In the genomic region with DNA sequence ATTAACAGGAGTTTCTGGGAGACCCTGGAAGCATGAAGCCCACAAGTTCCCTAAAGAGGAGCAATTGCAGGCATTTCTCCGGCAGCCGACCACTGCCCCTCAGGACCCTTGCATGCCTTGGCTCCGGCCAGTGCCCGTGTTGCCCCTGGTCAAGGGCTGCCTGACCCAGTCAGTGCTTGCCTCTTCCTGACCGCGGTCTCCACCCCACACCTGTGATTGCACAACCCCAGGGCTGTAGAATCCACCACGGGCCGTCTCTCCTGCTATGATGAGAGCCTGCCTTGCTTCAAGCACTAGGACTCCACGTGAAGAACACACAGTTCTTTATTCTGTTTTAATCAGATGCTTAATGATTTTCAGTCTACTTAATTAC, we compare ENCODE assay signal across 26 cellular contexts.
A peak's percentile ranks its signal among the peaks of the same experiment; 100 is the strongest.
DNase-seq lines count a peak whose midpoint lies in the region; ATAC-seq, FAIRE-seq and TF ChIP-seq lines count a peak whose summit lies in the region.
"Had no signal": no experiment of that assay in that cellular context is flagged by ENCODE, and none has a peak within 500 bp of the region (broad histone marks: within the 10 kb centered on the region; RNA-seq: fewer than 3 reads in every experiment).

No MANE protein-coding gene starts in this region.

- no peak for ATAC-seq in gastroesophageal sphincter
- ATAC-seq: activated T-cell treated with anti-CD3 and anti-CD28 coated beads, Interleukin-2, amount 50 U/mL, for 4 hours; left lobe of liver; natural killer cell; stimulated activated effector memory CD8-positive, alpha-beta T cell treated with anti-CD3 and anti-CD28 coated beads, Interleukin-12 subunit alpha, Interleukin-12 subunit beta, amount 100 ng/mL, for 72 hours had no signal

- peaks cover 63% of the 10 kb centered on the region for H3K79me2 ChIP-seq in GM23248 (ENCODE audit: insufficient read depth)
- no peaks in the 10 kb centered on the region for H3K79me2 ChIP-seq in hepatocyte

- H3K36me3 ChIP-seq in GM23248 (ENCODE audit: low read depth), result no peaks in the 10 kb centered on the region
- H3K36me3 ChIP-seq in gastroesophageal sphincter, result no peaks in the 10 kb centered on the region
- H3K36me3 ChIP-seq in hepatocyte (replicated peaks; ENCODE audit: insufficient read depth, low read depth), result no peaks in the 10 kb centered on the region
- H3K36me3 ChIP-seq: colonic mucosa, WERI-Rb-1 had no signal

- H4K20me1 ChIP-seq in GM23248 (ENCODE audit: insufficient read depth) (no peaks in the 10 kb centered on the region), hepatocyte (ENCODE audit: insufficient read depth, poor library complexity, severe bottlenecking) (no peaks in the 10 kb centered on the region)

- peak overlapping the region; percentile 50 for H3K9ac ChIP-seq in GM23248

- no peak overlapping the region for H2AFZ ChIP-seq in GM23248
- no peak overlapping the region for H2AFZ ChIP-seq in hepatocyte

- H3F3A ChIP-seq in GM23248 (ENCODE audit: insufficient read depth), result peaks cover 23% of the 10 kb centered on the region

- peaks cover 38% of the 10 kb centered on the region for H3K4me1 ChIP-seq in GM23248 (ENCODE audit: insufficient read depth)
- peaks cover 0 to 52% (median 9%) of the 10 kb centered on the region in 3 donors for H3K4me1 ChIP-seq in gastroesophageal sphincter
- H3K4me1 ChIP-seq in hepatocyte (ENCODE audit: insufficient read depth), result peaks cover 35% of the 10 kb centered on the region
- H3K4me1 ChIP-seq: foreskin keratinocyte had no signal

- TF ChIP-seq POLR2A in gastroesophageal sphincter (IDR thresholded peaks at IDR 0.05) (no peak), erythroblast (IDR thresholded peaks at IDR 0.05; ENCODE audit: low read length) (no peak)

- in situ Hi-C loops in GM23248 (cut with MboI), result no loop called here

- H3K4me2 ChIP-seq in GM23248 (ENCODE audit: unreplicated experiment) (peak overlapping the region; percentile 29), hepatocyte (no peak overlapping the region)

- no peaks in the 10 kb centered on the region for H3K9me2 ChIP-seq in GM23248 (ENCODE audit: insufficient read depth)
- H3K9me2 ChIP-seq in hepatocyte (replicated peaks; ENCODE audit: insufficient read depth), result no peaks in the 10 kb centered on the region

- no peaks in the 10 kb centered on the region for H3K27me3 ChIP-seq in GM23248 (replicated peaks; ENCODE audit: insufficient read depth)
- no peaks in the 10 kb centered on the region for H3K27me3 ChIP-seq in gastroesophageal sphincter
- no peaks in the 10 kb centered on the region for H3K27me3 ChIP-seq in hepatocyte

- DNase-seq in GM23248, result no peak
- DNase-seq in NCI-H460 (ENCODE audit: extremely low read depth, low read depth), result peak; percentile 18
- peak; percentile 76 for DNase-seq in posterior vena cava (ENCODE audit: low spot score)
- DNase-seq in hepatocyte (ENCODE audit: low spot score), result no peak
- DNase-seq in erythroblast (lab: John Stamatoyannopoulos, UW), result no peak
- DNase-seq in frontal cortex (ENCODE audit: low spot score in 2 of 2), result no peak
- DNase-seq in NCI-H2081 (lab: John Stamatoyannopoulos, UW), result no peak
- DNase-seq: activated CD4-positive, alpha-beta T cell treated with anti-CD3 and anti-CD28 coated beads, Interleukin-2, amount 10 ng/mL, durations not matched to agents 7 days and 5 days; activated naive CD4-positive, alpha-beta T cell; activated T-cell treated with anti-CD3 and anti-CD28 coated beads, Interleukin-2, amount 50 U/mL, for 4 hours; colonic mucosa; effector memory CD4-positive, alpha-beta T cell; natural killer cell; NCI-H1436; NCI-H524; NK-92 treated with Interleukin-12 subunit alpha and Interleukin-12 subunit beta, amount 100 ng/mL, for 24 hours; retina; stimulated activated CD4-positive, alpha-beta T cell treated with anti-CD3 and anti-CD28 coated beads, Interleukin-12 subunit alpha, Interleukin-12 subunit beta, amount 100 ng/mL, for 4 hours; stimulated activated CD4-positive, alpha-beta T cell treated with anti-CD3 and anti-CD28 coated beads, Interleukin-4, amount 100 ng/mL, for 24 hours; WERI-Rb-1 had no signal

- H3K9me3 ChIP-seq in GM23248 (ENCODE audit: low read depth) (no peaks in the 10 kb centered on the region), gastroesophageal sphincter (no peaks in the 10 kb centered on the region), hepatocyte (ENCODE audit: low read depth) (no peaks in the 10 kb centered on the region)
- H3K9me3 ChIP-seq: colonic mucosa had no signal

- H3K27ac ChIP-seq in GM23248 (peak overlapping the region; percentile 69), gastroesophageal sphincter (peak overlapping the region in 3 of 4 donors; percentile 18 to 43 (median 32)), hepatocyte (no peak overlapping the region)
- H3K27ac ChIP-seq: colonic mucosa, foreskin keratinocyte, WERI-Rb-1 had no signal

- H3K4me3 ChIP-seq in GM23248 (no peak overlapping the region), gastroesophageal sphincter (no peak overlapping the region), hepatocyte (no peak overlapping the region)
- H3K4me3 ChIP-seq: colonic mucosa had no signal

- no peak for TF ChIP-seq CTCF in gastroesophageal sphincter (IDR thresholded peaks at IDR 0.05)
- TF ChIP-seq CTCF in hepatocyte (IDR thresholded peaks at IDR 0.05; ENCODE audit: poor library complexity), result no peak

- TF ChIP-seq EP300 in gastroesophageal sphincter (IDR thresholded peaks at IDR 0.05), result no peak

- 74 to 81% methylated on average over 9 of the region's 9 CpGs for WGBS in GM23248 (ENCODE audit: low coverage in 1 of 2, low lambda C conversion rate in 2 of 2, missing lambda C conversion rate in 2 of 2), 2 experiments
- 80 to 87% methylated on average over 2 to 9 of the region's 9 CpGs for WGBS in gastroesophageal sphincter (ENCODE audit: low coverage in 1 of 2), 2 donors
- WGBS in hepatocyte (ENCODE audit: low lambda C conversion rate, missing lambda C conversion rate), result 79% methylated on average over 9 of the region's 9 CpGs

- intact Hi-C loops in posterior vena cava (cut with DNase I), result loop anchor here in 1 of 2 donors (10.0 kb wide), 1 partner anchor 128 kb away; the partner anchor contains the start of gene GLI2

- no peak for FAIRE-seq in frontal cortex (lab: Jason Lieb, UNC)
- FAIRE-seq: D721Med, GM18507 had no signal

Comparison
In these comparisons a context has a peak if more than half of its experiments do, and no peak if none do; other contexts are left out.
1. DNase-seq: peak in NCI-H460 (single experiment) and posterior vena cava (single experiment); none in GM23248 (single experiment), hepatocyte (single experiment), erythroblast (0 of 2), frontal cortex (0 of 2) and NCI-H2081 (0 of 2).